18 cellular contexts compared by ENCODE assay signal in the genomic region with DNA sequence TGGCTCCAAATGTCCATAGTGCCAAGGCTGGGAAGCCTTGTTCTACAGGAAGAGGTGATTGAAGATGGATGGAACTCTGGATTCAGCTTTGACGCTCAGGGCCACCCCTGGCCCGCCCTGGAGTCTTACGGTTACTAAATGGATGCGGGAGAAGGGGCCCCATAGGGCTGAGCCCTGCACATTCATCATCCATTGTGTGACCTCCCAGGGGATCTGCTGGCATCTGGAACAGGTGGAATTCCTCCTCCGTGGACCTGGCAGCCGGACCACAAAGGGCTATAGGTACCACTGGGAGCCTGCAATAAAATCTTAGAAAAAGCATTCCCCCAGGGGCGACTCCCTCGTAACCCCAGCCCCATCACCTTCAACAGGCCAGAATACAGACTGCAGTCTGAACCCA.
DNase-seq lines count a peak whose midpoint lies in the region; ATAC-seq and TF ChIP-seq lines count a peak whose summit lies in the region.
"Had no signal": no experiment of that assay in that cellular context is flagged by ENCODE, and none has a peak within 500 bp of the region (broad histone marks: within the 10 kb centered on the region; RNA-seq: fewer than 3 reads in every experiment).

No MANE protein-coding gene starts in this region.

- no peaks in the 10 kb centered on the region for H3K9me3 Mint-ChIP-seq in stimulated activated effector memory CD8-positive, alpha-beta T cell treated with anti-CD3 and anti-CD28 coated beads, Interleukin-12 subunit alpha, Interleukin-12 subunit beta, amount 100 ng/mL, for 72 hours
- H3K9me3 Mint-ChIP-seq: CD4-positive, CD25-positive, alpha-beta regulatory T cell had no signal

- H3K4me3 Mint-ChIP-seq in stimulated activated effector memory CD8-positive, alpha-beta T cell treated with anti-CD3 and anti-CD28 coated beads, Interleukin-12 subunit alpha, Interleukin-12 subunit beta, amount 100 ng/mL, for 72 hours = no peak overlapping the region
- H3K4me3 Mint-ChIP-seq: B cell; CD4-positive, CD25-positive, alpha-beta regulatory T cell had no signal

- H3K27ac ChIP-seq in VCaP (peak overlapping the region; percentile 97), esophagus squamous epithelium (peak overlapping the region; percentile 53 to 83 (median 81))
- H3K27ac ChIP-seq: 22Rv1 had no signal

- no peaks in the 10 kb centered on the region for H3K27me3 ChIP-seq in esophagus squamous epithelium

- TF ChIP-seq POLR2A in esophagus squamous epithelium (IDR thresholded peaks at IDR 0.05) = no peak

- 72 to 94% methylated on average over 4 to 6 of the region's 8 CpGs for WGBS in esophagus squamous epithelium, 2 donors

- peak overlapping the region; percentile 44 for H3K27ac Mint-ChIP-seq in stimulated activated effector memory CD8-positive, alpha-beta T cell treated with anti-CD3 and anti-CD28 coated beads, Interleukin-12 subunit alpha, Interleukin-12 subunit beta, amount 100 ng/mL, for 72 hours
- H3K27ac Mint-ChIP-seq: B cell; CD4-positive, CD25-positive, alpha-beta regulatory T cell had no signal

- peak; percentile 15 for DNase-seq in NCI-H2107 treated with DMSO at 0.1 percent for 48 hours (lab: John Stamatoyannopoulos, UW; ENCODE audit: unreplicated experiment)
- DNase-seq in NCI-H2107 (lab: John Stamatoyannopoulos, UW) = no peak
- DNase-seq in esophagus squamous epithelium (lab: John Stamatoyannopoulos, UW) = no peak
- DNase-seq in stimulated activated effector memory CD8-positive, alpha-beta T cell treated with anti-CD3 and anti-CD28 coated beads, Interleukin-12 subunit alpha, Interleukin-12 subunit beta, amount 100 ng/mL, for 72 hours (ENCODE audit: low spot score in 2 of 2) = no peak
- DNase-seq in stimulated activated naive CD4-positive, alpha-beta T cell treated with Interleukin-2 at 50 U/mL for 16 hours (lab: John Stamatoyannopoulos, UW) = no peak
- DNase-seq in epidermal melanocyte (ENCODE audit: insufficient read length, low spot score) = no peak
- DNase-seq in GM19240 (ENCODE audit: insufficient read length, low spot score) = no peak
- DNase-seq: CD4-positive, CD25-positive, alpha-beta regulatory T cell; DMS79; H7; KBM-7; NCI-H1436; NCI-H2081; NCI-H524 treated with DMSO at 0.1 percent for 48 hours had no signal

- no peak for ATAC-seq in stimulated activated effector memory CD8-positive, alpha-beta T cell treated with anti-CD3 and anti-CD28 coated beads, Interleukin-12 subunit alpha, Interleukin-12 subunit beta, amount 100 ng/mL, for 72 hours
- ATAC-seq: Panc1 had no signal

- no peak for TF ChIP-seq CTCF in VCaP (conservative IDR thresholded peaks at IDR 0.05)
- no peak for TF ChIP-seq CTCF in esophagus squamous epithelium (IDR thresholded peaks at IDR 0.05)

- no peaks in the 10 kb centered on the region for H3K9me3 ChIP-seq in esophagus squamous epithelium

- H3K4me1 ChIP-seq in esophagus squamous epithelium = peaks cover 19 to 77% (median 36%) of the 10 kb centered on the region in 3 donors

- H3K36me3 ChIP-seq in esophagus squamous epithelium = peaks cover 0 to 21% (median 0%) of the 10 kb centered on the region in 3 donors

- no peak overlapping the region for H3K4me3 ChIP-seq in esophagus squamous epithelium

- intact Hi-C loops in esophagus squamous epithelium (cut with DNase I) = no loop called here

- H3K36me3 Mint-ChIP-seq in stimulated activated effector memory CD8-positive, alpha-beta T cell treated with anti-CD3 and anti-CD28 coated beads, Interleukin-12 subunit alpha, Interleukin-12 subunit beta, amount 100 ng/mL, for 72 hours = peaks cover 73% of the 10 kb centered on the region

- no peaks in the 10 kb centered on the region for H3K4me1 Mint-ChIP-seq in stimulated activated effector memory CD8-positive, alpha-beta T cell treated with anti-CD3 and anti-CD28 coated beads, Interleukin-12 subunit alpha, Interleukin-12 subunit beta, amount 100 ng/mL, for 72 hours
- H3K4me1 Mint-ChIP-seq: B cell had no signal
